19 cellular contexts compared by ENCODE assay signal in genomic region chr12:47770086-47770726, GRCh38. TPM values are rescaled to one million over a fixed set of nuclear protein-coding genes. Genes with fewer than 3 reads are reported as not detected.
DNase-seq lines count a peak whose midpoint lies in the region; ATAC-seq and TF ChIP-seq lines count a peak whose summit lies in the region.
"Had no signal": no experiment of that assay in that cellular context is flagged by ENCODE, and none has a peak within 500 bp of the region (broad histone marks: within the 10 kb centered on the region; RNA-seq: fewer than 3 reads in every experiment).

No MANE protein-coding gene starts in this region.

- no TSS peak for BruUV-seq in Panc1 (replicated peaks; lab: Mats Ljungman, UMichigan)

- peak overlapping the region; percentile 73; the same call in 1 of the 2 replicates for H3K27ac ChIP-seq in Panc1 (ENCODE audit: low read length)

- POLR2A ChIA-PET in Panc1 (lab: Charles Lee) = interaction anchor here (0.6 kb wide), 1 partner anchor 57 kb away, joined by 4 read pairs; no protein-coding TSS in a partner anchor

- TF ChIP-seq CTCF in HFFc6 (IDR thresholded peaks at IDR 0.05) (no peak), Panc1 (IDR thresholded peaks at IDR 0.05) (no peak), fibroblast of mammary gland (conservative IDR thresholded peaks at IDR 0.05; ENCODE audit: control insufficient read depth, insufficient read depth, low read depth, low read length) (no peak)

- H3K4me3 ChIP-seq in Panc1 (ENCODE audit: low read depth in 2 of 2, low read length in 2 of 2) (no peak overlapping the region), fibroblast of mammary gland (ENCODE audit: control insufficient read depth, low read depth, low read length) (no peak overlapping the region)

- CTCF ChIA-PET in Panc1 (lab: Charles Lee) = interaction anchor here (0.9 kb wide), 1 partner anchor 59 kb away, joined by 3 read pairs; no protein-coding TSS in a partner anchor

- no peaks in the 10 kb centered on the region for H3K27me3 ChIP-seq in Panc1 (ENCODE audit: control insufficient read depth, insufficient read depth, low read length)

- H3K4me1 Mint-ChIP-seq in HFFc6 (ENCODE audit: low read depth) = peaks cover 21% of the 10 kb centered on the region

- no peaks in the 10 kb centered on the region; the same call in 1 of the 2 replicates for H3K27me3 Mint-ChIP-seq in HFFc6 (ENCODE audit: insufficient read depth)

- DNase-seq in HFFc6 (peak; percentile 48), Panc1 (ENCODE audit: low read depth, low spot score) (no peak), fibroblast of mammary gland (ENCODE audit: low read depth) (peak; percentile 48), renal cortical epithelial cell (ENCODE audit: low read depth) (peak; percentile 61), DMS153 (lab: John Stamatoyannopoulos, UW) (no peak)
- DNase-seq in stimulated activated CD4-positive, alpha-beta T cell treated with anti-CD3 and anti-CD28 coated beads, Interleukin-4, amount 100 ng/mL, for 1 hour = no peak
- no peak for DNase-seq in stimulated activated naive CD4-positive, alpha-beta T cell (lab: John Stamatoyannopoulos, UW)
- DNase-seq: amniotic stem cell; CD8-positive, alpha-beta T cell; GDM1; left cardiac atrium; NCI-H1417; NCI-H526 treated with DMSO at 0.1 percent for 48 hours had no signal

- no peaks in the 10 kb centered on the region; the same call in 1 of the 2 replicates for H3K36me3 ChIP-seq in Panc1 (ENCODE audit: control insufficient read depth, insufficient read depth, low read length)

- no peak overlapping the region for H3K4me3 Mint-ChIP-seq in HFFc6
- H3K4me3 Mint-ChIP-seq: CD8-positive, alpha-beta T cell; natural killer cell treated with Interleukin-12 subunit alpha and Interleukin-12 subunit beta and Interleukin-15 and Interleukin-18, amount 100 ng/mL, for 72 hours had no signal

- no peaks in the 10 kb centered on the region for H3K9me3 Mint-ChIP-seq in HFFc6
- H3K9me3 Mint-ChIP-seq: CD8-positive, alpha-beta T cell; natural killer cell treated with Interleukin-12 subunit alpha and Interleukin-12 subunit beta and Interleukin-15 and Interleukin-18, amount 100 ng/mL, for 72 hours had no signal

- in situ Hi-C loops in Panc1 (cut with HindIII; ENCODE audit: low pct_unique_long_range_greater_than_20kb, low sequenced_read_pairs) = no loop called here

- H3K9me3 ChIP-seq in Panc1 (ENCODE audit: control insufficient read depth, insufficient read depth, low read depth, low read length) = no peaks in the 10 kb centered on the region

- ATAC-seq in Panc1 = no peak
- no peak for ATAC-seq in SK-N-SH treated with all-trans-retinoic acid at 6 μM for 48 hours
- ATAC-seq: activated CD4-positive, CD25-positive, alpha-beta regulatory T cell treated with anti-CD3 and anti-CD28 coated beads, Interleukin-2, amount 50 U/mL, for 24 hours; CD8-positive, alpha-beta T cell; natural killer cell treated with Interleukin-12 subunit alpha and Interleukin-12 subunit beta and Interleukin-15 and Interleukin-18, amount 100 ng/mL, for 72 hours had no signal

- H3K4me1 ChIP-seq in Panc1 (ENCODE audit: control insufficient read depth, insufficient read depth, low read length) = peaks cover 38% of the 10 kb centered on the region

- no peak overlapping the region for H3K27ac Mint-ChIP-seq in HFFc6
- H3K27ac Mint-ChIP-seq: CD8-positive, alpha-beta T cell; natural killer cell treated with Interleukin-12 subunit alpha and Interleukin-12 subunit beta and Interleukin-15 and Interleukin-18, amount 100 ng/mL, for 72 hours had no signal

- intact Hi-C loops in Panc1 (cut with micrococcal nuclease; ENCODE audit: unreplicated experiment) = no loop called here

- no peaks in the 10 kb centered on the region for H3K36me3 Mint-ChIP-seq in HFFc6 (ENCODE audit: low read depth)
- H3K36me3 Mint-ChIP-seq: natural killer cell treated with Interleukin-12 subunit alpha and Interleukin-12 subunit beta and Interleukin-15 and Interleukin-18, amount 100 ng/mL, for 72 hours had no signal

TF ChIP-seq in SK-N-SH treated with all-trans-retinoic acid at 6 μM for 48 hours, 23 proteins besides CTCF, POLR2A, EP300 and RAD21:
- TF ChIP-seq ARNTL (CRISPR knock-in tag; IDR thresholded peaks at IDR 0.05; ENCODE audit: borderline replicate concordance, low read depth) (no peak), CSDC2 (CRISPR knock-in tag; IDR thresholded peaks at IDR 0.05) (no peak), POU6F1 (CRISPR knock-in tag; IDR thresholded peaks at IDR 0.05; ENCODE audit: borderline replicate concordance, low read depth) (no peak), ZNF8 (CRISPR knock-in tag; IDR thresholded peaks at IDR 0.05) (no peak), BACH2 (CRISPR knock-in tag; IDR thresholded peaks at IDR 0.05; ENCODE audit: borderline replicate concordance) (no peak), ZNF565 (CRISPR knock-in tag; conservative IDR thresholded peaks at IDR 0.05; ENCODE audit: low read depth) (no peak), ISL1 (CRISPR knock-in tag; IDR thresholded peaks at IDR 0.05) (no peak), RARB (CRISPR knock-in tag; IDR thresholded peaks at IDR 0.05) (no peak), ESRRG (CRISPR knock-in tag; IDR thresholded peaks at IDR 0.05) (no peak), ZFP3 (CRISPR knock-in tag; IDR thresholded peaks at IDR 0.05) (no peak)
- TF ChIP-seq, protein P1, sequence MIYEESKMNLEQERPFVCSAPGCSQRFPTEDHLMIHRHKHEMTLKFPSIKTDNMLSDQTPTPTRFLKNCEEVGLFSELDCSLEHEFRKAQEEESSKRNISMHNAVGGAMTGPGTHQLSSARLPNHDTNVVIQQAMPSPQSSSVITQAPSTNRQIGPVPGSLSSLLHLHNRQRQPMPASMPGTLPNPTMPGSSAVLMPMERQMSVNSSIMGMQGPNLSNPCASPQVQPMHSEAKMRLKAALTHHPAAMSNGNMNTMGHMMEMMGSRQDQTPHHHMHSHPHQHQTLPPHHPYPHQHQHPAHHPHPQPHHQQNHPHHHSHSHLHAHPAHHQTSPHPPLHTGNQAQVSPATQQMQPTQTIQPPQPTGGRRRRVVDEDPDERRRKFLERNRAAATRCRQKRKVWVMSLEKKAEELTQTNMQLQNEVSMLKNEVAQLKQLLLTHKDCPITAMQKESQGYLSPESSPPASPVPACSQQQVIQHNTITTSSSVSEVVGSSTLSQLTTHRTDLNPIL (CRISPR knock-in tag; IDR thresholded peaks at IDR 0.05; ENCODE audit: low read depth) = no peak
- TF ChIP-seq, protein P2, sequence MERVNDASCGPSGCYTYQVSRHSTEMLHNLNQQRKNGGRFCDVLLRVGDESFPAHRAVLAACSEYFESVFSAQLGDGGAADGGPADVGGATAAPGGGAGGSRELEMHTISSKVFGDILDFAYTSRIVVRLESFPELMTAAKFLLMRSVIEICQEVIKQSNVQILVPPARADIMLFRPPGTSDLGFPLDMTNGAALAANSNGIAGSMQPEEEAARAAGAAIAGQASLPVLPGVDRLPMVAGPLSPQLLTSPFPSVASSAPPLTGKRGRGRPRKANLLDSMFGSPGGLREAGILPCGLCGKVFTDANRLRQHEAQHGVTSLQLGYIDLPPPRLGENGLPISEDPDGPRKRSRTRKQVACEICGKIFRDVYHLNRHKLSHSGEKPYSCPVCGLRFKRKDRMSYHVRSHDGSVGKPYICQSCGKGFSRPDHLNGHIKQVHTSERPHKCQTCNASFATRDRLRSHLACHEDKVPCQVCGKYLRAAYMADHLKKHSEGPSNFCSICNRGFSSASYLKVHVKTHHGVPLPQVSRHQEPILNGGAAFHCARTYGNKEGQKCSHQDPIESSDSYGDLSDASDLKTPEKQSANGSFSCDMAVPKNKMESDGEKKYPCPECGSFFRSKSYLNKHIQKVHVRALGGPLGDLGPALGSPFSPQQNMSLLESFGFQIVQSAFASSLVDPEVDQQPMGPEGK (CRISPR knock-in tag; IDR thresholded peaks at IDR 0.05; ENCODE audit: borderline replicate concordance) = no peak

RNA-seq across cellular contexts. Expression of gene SLC48A1, which starts 2.8 kb away (rescaled TPM):
- total RNA-seq in HFFc6 (2021; fragmentation: NEBNext Ultra II Directional; extraction: Animal tissue kit (Norgen Biotek cat#: 25700)) = 10 to 100 TPM; 18.8 to 24.5 (median 21.0) TPM
- total RNA-seq in Panc1 (2021; ENCODE audit: unreplicated experiment) (32.0 TPM), renal cortical epithelial cell (38.9 and 77.2 TPM in 2 replicates)
- polyA plus RNA-seq in Panc1 (2012; ENCODE audit: insufficient read length) = 27.4 TPM

RNA-seq across cellular contexts. Expression of gene RAPGEF3, which starts 11.5 kb away (rescaled TPM):
- 1 to 10 TPM; 2.0 to 4.1 (median 3.1) TPM for total RNA-seq in HFFc6 (2021; fragmentation: NEBNext Ultra II Directional; extraction: Animal tissue kit (Norgen Biotek cat#: 25700))
- total RNA-seq in Panc1 (2021; ENCODE audit: unreplicated experiment) = 5.8 TPM
- 2.5 TPM for polyA plus RNA-seq in Panc1 (2012; ENCODE audit: insufficient read length)
- total RNA-seq in renal cortical epithelial cell = 34.4 and 125 TPM in 2 replicates

RNA-seq across cellular contexts. Expression of gene ENDOU, which starts 44.9 kb away (rescaled TPM):
- total RNA-seq in HFFc6 (2021; fragmentation: NEBNext Ultra II Directional; extraction: Animal tissue kit (Norgen Biotek cat#: 25700)) = under 1 TPM in 1 of 6 experiments, not detected in 5; 0.11 TPM
- not detected for total RNA-seq in Panc1 (2021; ENCODE audit: unreplicated experiment)
- polyA plus RNA-seq in Panc1 (2012; ENCODE audit: insufficient read length) = not detected
- total RNA-seq in renal cortical epithelial cell = 0.10 TPM in 1 of 2 replicates, not detected in the other
- total RNA-seq: glomerular endothelial cell; HT-29; natural killer cell treated with Interleukin-12 subunit alpha and Interleukin-12 subunit beta and Interleukin-15 and Interleukin-18, amount 100 ng/mL, for 72 hours; SK-MEL-5 had no signal

RNA-seq across cellular contexts. Expression of gene HDAC7, which starts 49.5 kb away (rescaled TPM):
- total RNA-seq in HFFc6 (2021; fragmentation: NEBNext Ultra II Directional; extraction: Animal tissue kit (Norgen Biotek cat#: 25700)) = 100 to 1,000 TPM; 104 to 120 (median 108) TPM
- total RNA-seq in Panc1 (2021; ENCODE audit: unreplicated experiment) = 84.2 TPM
- 63.0 TPM for polyA plus RNA-seq in Panc1 (2012; ENCODE audit: insufficient read length)
- 16.8 and 56.4 TPM in 2 replicates for total RNA-seq in renal cortical epithelial cell

Comparison
In these comparisons a context has a peak if more than half of its experiments do, and no peak if none do; other contexts are left out.
1. DNase-seq: peak in HFFc6 (single experiment), fibroblast of mammary gland (single experiment) and renal cortical epithelial cell (single experiment); none in Panc1 (single experiment), stimulated activated CD4-positive, alpha-beta T cell treated with anti-CD3 and anti-CD28 coated beads, Interleukin-4, amount 100 ng/mL, for 1 hour (single experiment), stimulated activated naive CD4-positive, alpha-beta T cell (0 of 6) and DMS153 (single experiment).